Comparison of ENCODE assay signal across 20 cellular contexts in the genomic region with DNA sequence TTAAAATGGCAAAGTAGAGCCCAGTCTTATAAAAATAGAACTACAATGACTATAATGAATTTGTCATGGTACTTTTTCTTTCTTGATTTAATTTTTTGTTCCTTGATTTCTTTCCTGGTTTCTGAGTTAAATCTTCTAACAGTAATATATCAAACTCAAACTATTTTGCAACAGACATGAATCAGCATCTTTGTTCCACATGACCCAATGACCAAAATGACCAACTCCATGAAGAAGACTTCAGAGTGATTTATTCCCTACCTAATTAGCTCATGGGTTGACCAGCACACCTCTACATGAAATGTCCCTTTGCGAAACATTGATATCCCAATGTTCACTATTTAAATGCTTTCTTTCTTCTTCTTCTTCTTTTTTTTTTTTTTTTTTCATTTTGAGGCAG. TPM values are rescaled to one million over a fixed set of nuclear protein-coding genes. Genes with fewer than 3 reads are reported as not detected.
DNase-seq lines count a peak whose midpoint lies in the region; ATAC-seq and TF ChIP-seq lines count a peak whose summit lies in the region.
"Had no signal": no experiment of that assay in that cellular context is flagged by ENCODE, and none has a peak within 500 bp of the region (broad histone marks: within the 10 kb centered on the region; RNA-seq: fewer than 3 reads in every experiment).

No MANE protein-coding gene starts in this region.

- H3K9me3 ChIP-seq in IMR-90 (ENCODE audit: control insufficient read depth, insufficient read depth, low read length) (no peaks in the 10 kb centered on the region), mesenchymal stem cell (ENCODE audit: control insufficient read depth, low read length) (no peaks in the 10 kb centered on the region)
- H3K9me3 ChIP-seq: sigmoid colon, thoracic aorta had no signal

- H4K5ac ChIP-seq in IMR-90 (ENCODE audit: low read depth, low read length): no peak overlapping the region

- H3K14ac ChIP-seq in IMR-90 (replicated peaks; ENCODE audit: low read depth, low read length): no peak overlapping the region
- no peak overlapping the region for H3K14ac ChIP-seq in mesenchymal stem cell (ENCODE audit: low read length in 2 of 2)

- no peak overlapping the region for H3K18ac ChIP-seq in IMR-90 (ENCODE audit: low read depth, low read length)
- no peak overlapping the region for H3K18ac ChIP-seq in mesenchymal stem cell (ENCODE audit: low read depth in 1 of 2, low read length in 2 of 2)

- TF ChIP-seq RAD21 in IMR-90 (IDR thresholded peaks at IDR 0.05; ENCODE audit: low read length): no peak

- H3K4ac ChIP-seq in IMR-90 (ENCODE audit: low read depth, low read length) (no peak overlapping the region), mesenchymal stem cell (ENCODE audit: low read depth in 1 of 2, low read length in 2 of 2) (no peak overlapping the region)

- CTCF ChIA-PET in IMR-90 (lab: Yijun Ruan, JAX): no interaction called here
- CTCF ChIA-PET in activated CD4-positive, alpha-beta memory T cell treated with anti-CD3 and anti-CD28 coated beads for 36 hours (lab: Charles Lee): interaction anchor here (0.8 to 0.9 kb wide), 2 partner anchors 31 to 33 kb away, joined by 3 read pairs; no protein-coding TSS in a partner anchor

- H3K9me3 Mint-ChIP-seq in chondrocyte (ENCODE audit: low read depth): no peaks in the 10 kb centered on the region
- H3K9me3 Mint-ChIP-seq in activated CD4-positive, alpha-beta memory T cell treated with anti-CD3 and anti-CD28 coated beads for 36 hours: no peaks in the 10 kb centered on the region
- H3K9me3 Mint-ChIP-seq: activated naive CD8-positive, alpha-beta T cell treated with anti-CD3 and anti-CD28 coated beads for 36 hours; brain; natural killer cell treated with Interleukin-12 subunit alpha and Interleukin-12 subunit beta and Interleukin-15 and Interleukin-18, amount 100 ng/mL, for 72 hours had no signal

- H2BK12ac ChIP-seq in mesenchymal stem cell (ENCODE audit: low read length in 2 of 2): no peak overlapping the region

- no peak overlapping the region for H3K27ac Mint-ChIP-seq in chondrocyte (ENCODE audit: unreplicated experiment)
- no peak overlapping the region for H3K27ac Mint-ChIP-seq in activated CD4-positive, alpha-beta memory T cell treated with anti-CD3 and anti-CD28 coated beads for 36 hours
- H3K27ac Mint-ChIP-seq: activated naive CD8-positive, alpha-beta T cell treated with anti-CD3 and anti-CD28 coated beads for 36 hours; brain had no signal

- H4K8ac ChIP-seq in IMR-90 (ENCODE audit: low read depth in 2 of 2, low read length in 2 of 2): no peak overlapping the region
- no peak overlapping the region for H4K8ac ChIP-seq in mesenchymal stem cell (ENCODE audit: low read length)

- H3K27me3 ChIP-seq in IMR-90 (ENCODE audit: control insufficient read depth, insufficient read depth, low read length) (no peaks in the 10 kb centered on the region), mesenchymal stem cell (ENCODE audit: control insufficient read depth in 1 of 2, insufficient read depth in 1 of 2, low read length in 2 of 2) (no peaks in the 10 kb centered on the region)
- H3K27me3 ChIP-seq: dorsolateral prefrontal cortex, sigmoid colon had no signal

- dilution Hi-C loops in IMR-90 (cut with HindIII; ENCODE audit: low sequenced_read_pairs, unreplicated experiment): no loop called here

- in situ Hi-C loops in IMR-90 (cut with MboI; ENCODE audit: low sequenced_read_pairs) (no loop called here), ACHN (cut with HindIII; ENCODE audit: low pct_ligation_motif_present, low pct_unique_long_range_greater_than_20kb, low sequenced_read_pairs) (no loop called here)

- POLR2A ChIA-PET in IMR-90 (lab: Charles Lee; ENCODE audit: unreplicated experiment): no interaction called here
- POLR2A ChIA-PET in activated CD4-positive, alpha-beta memory T cell treated with anti-CD3 and anti-CD28 coated beads for 36 hours (lab: Charles Lee): interaction anchor here (0.5 to 1.6 kb wide), 2 partner anchors 14 to 77 kb away, joined by 3 to 9 read pairs; no protein-coding TSS in a partner anchor

- H3K4me2 ChIP-seq in IMR-90 (ENCODE audit: low read depth, low read length) (no peak overlapping the region), mesenchymal stem cell (ENCODE audit: low read length, poor library complexity, severe bottlenecking) (no peak overlapping the region)

- H3K4me3 ChIP-seq in AG10803 (ENCODE audit: low read length) (no peak overlapping the region), IMR-90 (ENCODE audit: insufficient read depth, low read depth, low read length) (no peak overlapping the region), epithelial cell of proximal tubule (ENCODE audit: low read depth, low read length) (no peak overlapping the region), mesenchymal stem cell (ENCODE audit: insufficient read depth in 1 of 2, low read depth in 1 of 2, low read length in 2 of 2) (no peak overlapping the region)
- H3K4me3 ChIP-seq: dorsolateral prefrontal cortex, sigmoid colon, thoracic aorta had no signal

- H2AFZ ChIP-seq in IMR-90 (replicated peaks; ENCODE audit: low read length, poor library complexity) (no peak overlapping the region), mesenchymal stem cell (ENCODE audit: low read depth, low read length) (no peak overlapping the region)

- no peak overlapping the region for H3K56ac ChIP-seq in IMR-90 (ENCODE audit: extremely low read depth, insufficient read depth, low read length)

- H3K36me3 Mint-ChIP-seq in chondrocyte (ENCODE audit: low read depth): peaks cover 28% of the 10 kb centered on the region
- peaks cover 31% of the 10 kb centered on the region for H3K36me3 Mint-ChIP-seq in activated CD4-positive, alpha-beta memory T cell treated with anti-CD3 and anti-CD28 coated beads for 36 hours
- H3K36me3 Mint-ChIP-seq: natural killer cell treated with Interleukin-12 subunit alpha and Interleukin-12 subunit beta and Interleukin-15 and Interleukin-18, amount 100 ng/mL, for 72 hours had no signal

- H3K79me1 ChIP-seq in IMR-90 (ENCODE audit: low read depth in 1 of 2, low read length in 2 of 2) (peaks cover 9 to 13% of the 10 kb centered on the region in 2 experiments), mesenchymal stem cell (replicated peaks; ENCODE audit: low read length, poor library complexity, severe bottlenecking) (peaks cover 14% of the 10 kb centered on the region)

- WGBS in IMR-90 (ENCODE audit: extremely low coverage in 2 of 2, insufficient read length in 1 of 2), 2 experiments: no CpG with 5 or more reads among the region's 1 CpG
- 100% methylated on average over 1 of the region's 1 CpG for WGBS in mesenchymal stem cell

- H3K23ac ChIP-seq in IMR-90 (ENCODE audit: low read depth, low read length) (no peak overlapping the region), mesenchymal stem cell (ENCODE audit: low read length in 2 of 2) (no peak overlapping the region)

- no peak overlapping the region for H2BK15ac ChIP-seq in IMR-90 (ENCODE audit: low read depth, low read length)
- H2BK15ac ChIP-seq in mesenchymal stem cell (ENCODE audit: low read depth, poor library complexity, severe bottlenecking): no peak overlapping the region

- H3K9ac ChIP-seq in IMR-90 (ENCODE audit: low read depth, low read length): no peak overlapping the region
- peak overlapping the region; percentile 37 for H3K9ac ChIP-seq in mesenchymal stem cell (ENCODE audit: low read length)

- TF ChIP-seq CTCF in AG10803 (conservative IDR thresholded peaks at IDR 0.05; ENCODE audit: low read length) (no peak), IMR-90 (conservative IDR thresholded peaks at IDR 0.05; ENCODE audit: low read depth, low read length) (no peak), epithelial cell of proximal tubule (conservative IDR thresholded peaks at IDR 0.05; ENCODE audit: low read depth, low read length) (no peak), chondrocyte (IDR thresholded peaks at IDR 0.05) (no peak)

- H4K91ac ChIP-seq in IMR-90 (ENCODE audit: insufficient read depth, low read depth, low read length): no peak overlapping the region
- H4K91ac ChIP-seq in mesenchymal stem cell (ENCODE audit: low read length): no peak overlapping the region

- no peak for TF ChIP-seq POLR2A in IMR-90 (IDR thresholded peaks at IDR 0.05; ENCODE audit: low read depth, low read length)

- no peak overlapping the region for H2BK20ac ChIP-seq in IMR-90 (ENCODE audit: low read depth, low read length)

- H2AK5ac ChIP-seq in IMR-90 (ENCODE audit: low read depth, low read length): no peak overlapping the region
- H2AK5ac ChIP-seq in mesenchymal stem cell (ENCODE audit: low read length, severe bottlenecking): no peak overlapping the region

- H3K9me1 ChIP-seq in IMR-90 (ENCODE audit: insufficient read depth, low read length): no peaks in the 10 kb centered on the region; the same call in 1 of the 2 replicates

- intact Hi-C loops in IMR-90 (cut with micrococcal nuclease): no loop called here
- intact Hi-C loops in activated CD4-positive, alpha-beta memory T cell treated with anti-CD3 and anti-CD28 coated beads for 36 hours (cut with micrococcal nuclease): no loop called here

- H3K27ac ChIP-seq in IMR-90 (ENCODE audit: insufficient read depth, low read length) (no peak overlapping the region), mesenchymal stem cell (ENCODE audit: low read length, poor library complexity, severe bottlenecking) (no peak overlapping the region)
- H3K27ac ChIP-seq: dorsolateral prefrontal cortex, sigmoid colon, thoracic aorta had no signal

- no peak for ATAC-seq in IMR-90 (ENCODE audit: low read depth)
- ATAC-seq: natural killer cell treated with Interleukin-12 subunit alpha and Interleukin-12 subunit beta and Interleukin-15 and Interleukin-18, amount 100 ng/mL, for 72 hours; Right ventricle myocardium inferior had no signal

- H3K4me1 ChIP-seq in IMR-90 (ENCODE audit: control insufficient read depth, insufficient read depth, low read length) (no peaks in the 10 kb centered on the region), mesenchymal stem cell (ENCODE audit: control insufficient read depth, insufficient read depth, low read depth, low read length) (peaks cover 3% of the 10 kb centered on the region)
- H3K4me1 ChIP-seq: sigmoid colon had no signal

- H4K20me1 ChIP-seq in IMR-90 (ENCODE audit: insufficient read depth, low read length): no peaks in the 10 kb centered on the region

- H2BK120ac ChIP-seq in IMR-90 (ENCODE audit: low read depth, low read length) (no peak overlapping the region), mesenchymal stem cell (ENCODE audit: low read depth, low read length) (no peak overlapping the region)

- H3K4me1 Mint-ChIP-seq in chondrocyte (ENCODE audit: low read depth): peaks cover 10% of the 10 kb centered on the region
- H3K4me1 Mint-ChIP-seq in activated CD4-positive, alpha-beta memory T cell treated with anti-CD3 and anti-CD28 coated beads for 36 hours (ENCODE audit: low read depth): peaks cover 23% of the 10 kb centered on the region

- no peak overlapping the region for H2AK9ac ChIP-seq in IMR-90 (replicated peaks; ENCODE audit: low read depth, low read length, poor library complexity)

- H3K36me3 ChIP-seq in IMR-90 (ENCODE audit: control insufficient read depth, insufficient read depth, low read length) (peaks cover 19% of the 10 kb centered on the region), mesenchymal stem cell (ENCODE audit: control insufficient read depth in 1 of 2, insufficient read depth in 2 of 2, low read depth in 1 of 2, low read length in 2 of 2) (peaks cover 32 to 51% of the 10 kb centered on the region in 2 experiments)

- no TSS peak for BruUV-seq in IMR-90 (replicated peaks; lab: Mats Ljungman, UMichigan)

- no peaks in the 10 kb centered on the region for H3K27me3 Mint-ChIP-seq in chondrocyte (ENCODE audit: low read depth)
- no peaks in the 10 kb centered on the region for H3K27me3 Mint-ChIP-seq in activated CD4-positive, alpha-beta memory T cell treated with anti-CD3 and anti-CD28 coated beads for 36 hours
- H3K27me3 Mint-ChIP-seq: activated naive CD8-positive, alpha-beta T cell treated with anti-CD3 and anti-CD28 coated beads for 36 hours; brain; natural killer cell treated with Interleukin-12 subunit alpha and Interleukin-12 subunit beta and Interleukin-15 and Interleukin-18, amount 100 ng/mL, for 72 hours had no signal

- no peak overlapping the region for H3K4me3 Mint-ChIP-seq in chondrocyte (ENCODE audit: unreplicated experiment)
- no peak overlapping the region for H3K4me3 Mint-ChIP-seq in activated CD4-positive, alpha-beta memory T cell treated with anti-CD3 and anti-CD28 coated beads for 36 hours
- H3K4me3 Mint-ChIP-seq: activated naive CD8-positive, alpha-beta T cell treated with anti-CD3 and anti-CD28 coated beads for 36 hours; brain; natural killer cell treated with Interleukin-12 subunit alpha and Interleukin-12 subunit beta and Interleukin-15 and Interleukin-18, amount 100 ng/mL, for 72 hours had no signal

- H2BK5ac ChIP-seq in IMR-90 (ENCODE audit: low read depth, low read length, poor library complexity, severe bottlenecking): no peak overlapping the region
- H2BK5ac ChIP-seq in mesenchymal stem cell (ENCODE audit: low read depth, low read length, poor library complexity, severe bottlenecking): no peak overlapping the region

- DNase-seq in AG10803 (ENCODE audit: low read depth) (peak; percentile 18), IMR-90 (no peak), epithelial cell of proximal tubule (ENCODE audit: low read depth) (peak; percentile 29), mesenchymal stem cell (peak; percentile 47), ACHN (no peak), NCI-H748 (lab: John Stamatoyannopoulos, UW; ENCODE audit: unreplicated experiment) (no peak), chondrocyte (ENCODE audit: low spot score) (no peak)
- DNase-seq in activated CD4-positive, alpha-beta memory T cell treated with anti-CD3 and anti-CD28 coated beads for 36 hours: no peak
- DNase-seq: activated CD4-positive, CD25-positive, alpha-beta regulatory T cell treated with anti-CD3 and anti-CD28 coated beads, Interleukin-2, amount 50 U/mL, for 72 hours; activated CD8-positive, alpha-beta memory T cell treated with anti-CD3 and anti-CD28 coated beads for 24 hours; activated naive CD8-positive, alpha-beta T cell treated with anti-CD3 and anti-CD28 coated beads for 36 hours; AML-193; dorsolateral prefrontal cortex; NCI-H1417; NCI-H510A treated with DMSO at 0.1 percent for 48 hours; sigmoid colon had no signal

RNA-seq across cellular contexts. Expression of a gene that starts 30.9 kb away (rescaled TPM):
- total RNA-seq in IMR-90 (2012; rRNA removed): 41.0 and 51.9 TPM in 2 replicates
- polyA plus RNA-seq in IMR-90 (2012; rRNA removed): 15.5 and 18.7 TPM in 2 replicates
- polyA plus RNA-seq in IMR-90 (2012; cell fraction: cytosol; rRNA removed): 5.5 and 9.5 TPM in 2 replicates
- polyA plus RNA-seq in IMR-90 (2012; cell fraction: nucleus; rRNA removed; ENCODE audit: low replicate concordance): 6.7 and 28.2 TPM in 2 replicates
- 28.5 and 31.0 TPM in 2 replicates for total RNA-seq in epithelial cell of proximal tubule
- polyA plus RNA-seq in mesenchymal stem cell (2013, experiment 1 of 2): 14.5 TPM
- polyA plus RNA-seq in mesenchymal stem cell (2013, experiment 2 of 2): 14.9 TPM
- 13.7 to 16.0 TPM (median 14.5 TPM) in 3 replicates for total RNA-seq in chondrocyte
- 10 to 100 TPM; 21.8 to 22.1 TPM for total RNA-seq in activated CD4-positive, alpha-beta memory T cell treated with anti-CD3 and anti-CD28 coated beads for 36 hours

RNA-seq across cellular contexts. Expression of a gene that starts 40.5 kb away (rescaled TPM):
- 12.4 and 13.1 TPM in 2 replicates for total RNA-seq in IMR-90 (2012; rRNA removed)
- polyA plus RNA-seq in IMR-90 (2012; rRNA removed): 18.0 and 19.0 TPM in 2 replicates
- polyA plus RNA-seq in IMR-90 (2012; cell fraction: cytosol; rRNA removed): 6.4 and 12.3 TPM in 2 replicates
- 3.0 and 6.7 TPM in 2 replicates for polyA plus RNA-seq in IMR-90 (2012; cell fraction: nucleus; rRNA removed; ENCODE audit: low replicate concordance)
- 19.9 and 26.1 TPM in 2 replicates for total RNA-seq in epithelial cell of proximal tubule
- 22.1 TPM for polyA plus RNA-seq in mesenchymal stem cell (2013, experiment 1 of 2)
- 21.2 TPM for polyA plus RNA-seq in mesenchymal stem cell (2013, experiment 2 of 2)
- total RNA-seq in chondrocyte: 13.2 to 14.3 TPM (median 13.5 TPM) in 3 replicates
- total RNA-seq in activated CD4-positive, alpha-beta memory T cell treated with anti-CD3 and anti-CD28 coated beads for 36 hours: 10 to 100 TPM; 18.3 to 19.2 TPM

RNA-seq across cellular contexts. Expression of a gene that starts 49.1 kb away (rescaled TPM):
- total RNA-seq in IMR-90 (2012; rRNA removed) (0.54 and 1.1 TPM in 2 replicates), epithelial cell of proximal tubule (1.2 and 1.6 TPM in 2 replicates), chondrocyte (0.51 to 2.2 TPM (median 1.1 TPM) in 3 replicates)
- polyA plus RNA-seq in IMR-90 (2012; rRNA removed): 0.26 and 0.29 TPM in 2 replicates
- 0.04 and 0.05 TPM in 2 replicates for polyA plus RNA-seq in IMR-90 (2012; cell fraction: cytosol; rRNA removed)
- polyA plus RNA-seq in IMR-90 (2012; cell fraction: nucleus; rRNA removed; ENCODE audit: low replicate concordance): 0.15 TPM in 1 of 2 replicates, not detected in the other
- 0.07 TPM for polyA plus RNA-seq in mesenchymal stem cell (2013, experiment 1 of 2)
- polyA plus RNA-seq in mesenchymal stem cell (2013, experiment 2 of 2): not detected
- total RNA-seq in activated CD4-positive, alpha-beta memory T cell treated with anti-CD3 and anti-CD28 coated beads for 36 hours: 1 to 10 TPM; 1.7 to 1.9 TPM
- total RNA-seq: Right ventricle myocardium inferior, sigmoid colon had no signal

Comparison
In these comparisons a context has a peak if more than half of its experiments do, and no peak if none do; other contexts are left out.
1. DNase-seq: peak in AG10803 (single experiment), epithelial cell of proximal tubule (single experiment) and mesenchymal stem cell (single experiment); none in IMR-90 (single experiment), ACHN (single experiment), NCI-H748 (single experiment), chondrocyte (single experiment) and activated CD4-positive, alpha-beta memory T cell treated with anti-CD3 and anti-CD28 coated beads for 36 hours (single experiment).